In the genomic region with DNA sequence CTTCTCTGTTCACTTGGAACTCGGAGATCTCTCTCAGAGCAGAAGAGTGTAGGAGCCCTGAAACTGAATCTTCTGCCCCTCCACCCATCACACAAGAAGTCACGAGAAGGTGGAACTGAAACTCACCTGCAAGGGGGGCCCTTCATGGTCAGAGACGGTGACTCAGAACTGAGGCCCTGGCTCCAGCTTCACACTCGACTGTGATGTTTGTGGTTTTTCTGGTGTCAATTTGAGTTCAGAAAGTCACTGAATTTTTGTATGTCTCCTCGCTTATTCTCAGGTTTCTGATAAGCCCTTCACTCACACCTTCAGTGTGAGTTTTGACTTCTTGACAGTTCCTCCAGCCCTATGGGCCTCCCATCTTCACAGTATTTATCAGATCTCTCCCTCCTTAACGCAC, we compare ENCODE assay signal across 9 cellular contexts. TPM values are rescaled to one million over a fixed set of nuclear protein-coding genes. Genes with fewer than 3 reads are reported as not detected.
DNase-seq lines count a peak whose midpoint lies in the region; ATAC-seq and TF ChIP-seq lines count a peak whose summit lies in the region.
"Had no signal": no experiment of that assay in that cellular context is flagged by ENCODE, and none has a peak within 500 bp of the region (broad histone marks: within the 10 kb centered on the region; RNA-seq: fewer than 3 reads in every experiment).

No MANE protein-coding gene starts in this region.

- H3K27ac Mint-ChIP-seq in activated naive CD8-positive, alpha-beta T cell, result peak overlapping the region; percentile 51

- peaks cover 17% of the 10 kb centered on the region for H3K9me3 Mint-ChIP-seq in activated naive CD8-positive, alpha-beta T cell (ENCODE audit: low read depth)

- peak; percentile 96 for ATAC-seq in GM18498 (IDR thresholded peaks at IDR 0.05; ENCODE audit: unreplicated experiment)
- ATAC-seq in HG03196 (IDR thresholded peaks at IDR 0.05; ENCODE audit: unreplicated experiment), result peak; percentile 87

- peaks cover 11% of the 10 kb centered on the region for H3K4me1 Mint-ChIP-seq in activated naive CD8-positive, alpha-beta T cell (ENCODE audit: low read depth)

- H3K36me3 Mint-ChIP-seq in activated naive CD8-positive, alpha-beta T cell, result peaks cover 12% of the 10 kb centered on the region

- H3K27ac ChIP-seq in RWPE1, result no peak overlapping the region

- DNase-seq in GM20000 (ENCODE audit: low spot score), result peak; percentile 90
- no peak for DNase-seq in NCI-H1092 (lab: John Stamatoyannopoulos, UW)
- no peak for DNase-seq in RWPE1 (ENCODE audit: low spot score)
- DNase-seq in NCI-H2107 treated with DMSO at 0.1 percent for 48 hours (lab: John Stamatoyannopoulos, UW; ENCODE audit: unreplicated experiment), result no peak
- no peak for DNase-seq in A172 (ENCODE audit: low spot score)
- DNase-seq: DND-41 had no signal

- H3K27me3 Mint-ChIP-seq in activated naive CD8-positive, alpha-beta T cell, result peaks cover 22% of the 10 kb centered on the region

- TF ChIP-seq CTCF in GM20000 (IDR thresholded peaks at IDR 0.05; ENCODE audit: extremely low read depth, missing control alignments), result no peak
- TF ChIP-seq CTCF in RWPE1 (conservative IDR thresholded peaks at IDR 0.05; ENCODE audit: low read depth), result no peak

- POLR2A ChIA-PET in RWPE1 (lab: Yijun Ruan, JAX; ENCODE audit: low non-redundant PET), result no interaction called here

- H3K4me3 Mint-ChIP-seq in activated naive CD8-positive, alpha-beta T cell, result no peak overlapping the region

- CTCF ChIA-PET in RWPE1 (lab: Yijun Ruan, JAX), result interaction anchor here (0.7 to 1.3 kb wide), 2 partner anchors 8 to 134 kb away, joined by 5 to 6 read pairs; no protein-coding TSS in a partner anchor

RNA-seq across cellular contexts. Expression of gene SIGLEC5, which starts 23.1 kb away (rescaled TPM):
- not detected in 2 replicates for total RNA-seq in A172 (2014; rRNA removed; shearing (Covaris generic))

RNA-seq across cellular contexts. Expression of gene ZNF175, which starts 36.0 kb away (rescaled TPM):
- total RNA-seq in A172 (2014; rRNA removed; shearing (Covaris generic)), result 0.72 and 0.96 TPM in 2 replicates

RNA-seq across cellular contexts. Expression of gene SIGLEC14, which starts 39.5 kb away (rescaled TPM):
- not detected in 2 replicates for total RNA-seq in A172 (2014; rRNA removed; shearing (Covaris generic))
